Comparison of ENCODE assay signal across 10 cellular contexts in the genomic region with DNA sequence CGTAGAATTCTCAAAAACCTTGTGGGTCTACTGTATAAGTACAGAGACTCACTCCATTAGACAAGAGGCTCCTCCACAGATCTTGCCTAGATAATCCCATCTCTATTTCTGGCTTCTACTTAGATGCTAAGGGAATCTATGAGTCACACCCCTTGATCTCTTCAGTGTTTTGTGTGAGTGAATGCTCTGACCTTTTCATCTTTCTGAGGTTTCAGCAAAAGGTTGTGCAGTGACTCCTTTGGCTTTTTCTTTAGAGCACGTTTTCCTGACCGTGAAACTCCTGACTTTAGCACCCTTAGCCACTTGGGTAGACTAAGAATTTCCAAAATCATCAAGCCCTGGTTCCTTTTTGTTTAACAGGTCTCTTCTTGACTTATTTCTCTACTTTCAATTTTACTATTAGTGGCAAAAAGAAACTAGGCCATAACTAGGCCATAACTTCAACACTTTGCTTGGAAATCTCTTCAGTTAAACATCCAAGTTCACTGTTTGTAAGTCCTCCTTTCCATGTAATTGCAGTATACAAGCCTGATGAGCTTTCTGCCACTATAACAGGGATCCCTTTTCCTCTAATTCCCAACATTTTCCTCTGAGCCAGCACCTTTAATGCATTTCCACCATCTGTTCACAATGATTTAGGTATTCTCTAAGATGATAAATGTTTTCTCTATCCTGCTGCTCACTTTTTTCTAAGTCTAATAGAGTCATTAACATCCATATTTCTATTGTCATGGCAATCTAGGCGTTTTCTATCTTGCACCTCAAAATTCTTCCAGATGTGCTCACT. TPM values are rescaled to one million over a fixed set of nuclear protein-coding genes. Genes with fewer than 3 reads are reported as not detected.
DNase-seq lines count a peak whose midpoint lies in the region; ATAC-seq and TF ChIP-seq lines count a peak whose summit lies in the region.
"Had no signal": no experiment of that assay in that cellular context is flagged by ENCODE, and none has a peak within 500 bp of the region (broad histone marks: within the 10 kb centered on the region; RNA-seq: fewer than 3 reads in every experiment).

No MANE protein-coding gene starts in this region.

- ATAC-seq in GM18868 (IDR thresholded peaks at IDR 0.05; ENCODE audit: unreplicated experiment) (peak; percentile 66), HG03432 (IDR thresholded peaks at IDR 0.05; ENCODE audit: unreplicated experiment) (peak; percentile 73), GM21360 (IDR thresholded peaks at IDR 0.05; ENCODE audit: unreplicated experiment) (no peak)
- ATAC-seq: T-cell had no signal

- no peak for TF ChIP-seq CTCF in AG09309 (IDR thresholded peaks at IDR 0.05; ENCODE audit: control insufficient read depth, insufficient read depth, low read depth, low read length, missing control alignments)

- H3K4me3 ChIP-seq in AG09309 (ENCODE audit: control insufficient read depth, low read depth, low read length), result no peak overlapping the region
- H3K4me3 ChIP-seq: coronary artery had no signal

- DNase-seq in AG09309 (ENCODE audit: low read depth) (peak; percentile 49), cerebellum (ENCODE audit: low spot score) (peak; percentile 38), NCI-H2196 treated with DMSO at 0.1 percent for 48 hours (lab: John Stamatoyannopoulos, UW; ENCODE audit: unreplicated experiment) (no peak), AML-193 (lab: John Stamatoyannopoulos, UW) (no peak), NCI-H1436 (lab: John Stamatoyannopoulos, UW) (no peak)
- DNase-seq: T-cell had no signal

RNA-seq across cellular contexts. Expression of a gene that starts 19.4 kb away (rescaled TPM):
- total RNA-seq in cerebellum, result 43.5 TPM

RNA-seq across cellular contexts. Expression of a gene that starts 37.1 kb away (rescaled TPM):
- total RNA-seq in cerebellum, result not detected
- total RNA-seq: T-cell had no signal

Comparison
In these comparisons a context has a peak if more than half of its experiments do, and no peak if none do; other contexts are left out.
1. DNase-seq: peak in AG09309 (single experiment) and cerebellum (single experiment); none in NCI-H2196 treated with DMSO at 0.1 percent for 48 hours (single experiment), AML-193 (0 of 2) and NCI-H1436 (single experiment).